ENCODE assay signal across 19 cellular contexts in the genomic region with DNA sequence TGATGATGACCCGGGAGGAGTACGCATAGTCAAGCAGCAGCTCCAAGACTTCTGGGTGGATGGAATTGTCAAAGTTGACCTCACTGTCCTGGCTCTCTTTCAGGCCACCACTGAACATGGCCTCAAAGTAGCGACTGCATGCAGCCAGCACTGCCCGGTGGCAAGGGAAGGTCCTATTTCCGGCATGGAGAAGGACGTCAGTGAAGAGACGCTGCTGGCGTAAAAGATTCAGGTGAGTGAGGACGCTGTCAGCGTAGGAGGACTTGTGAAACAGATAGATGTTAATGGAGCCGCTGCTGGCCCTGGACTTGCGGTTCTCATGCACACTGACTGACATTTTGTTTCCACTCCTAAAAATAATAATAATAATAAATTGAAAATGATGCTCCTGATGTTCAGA. TPM values are rescaled to one million over a fixed set of nuclear protein-coding genes. Genes with fewer than 3 reads are reported as not detected.
DNase-seq lines count a peak whose midpoint lies in the region; TF ChIP-seq lines count a peak whose summit lies in the region.
"Had no signal": no experiment of that assay in that cellular context is flagged by ENCODE, and none has a peak within 500 bp of the region (broad histone marks: within the 10 kb centered on the region; RNA-seq: fewer than 3 reads in every experiment).

No MANE protein-coding gene starts in this region.

- peaks cover 0 to 24% of the 10 kb centered on the region in 2 donors for H3K4me1 ChIP-seq in breast epithelium
- H3K4me1 ChIP-seq in mesodermal cell (ENCODE audit: control insufficient read depth, insufficient read depth, low read length, poor library complexity, severe bottlenecking), result peaks cover 45% of the 10 kb centered on the region
- H3K4me1 ChIP-seq in smooth muscle cell (ENCODE audit: low read depth), result peaks cover 49% of the 10 kb centered on the region
- H3K4me1 ChIP-seq in vagina, result peaks cover 47% of the 10 kb centered on the region

- CTCF ChIA-PET in MCF 10A (lab: Yijun Ruan, JAX), result interaction anchor here (0.7 kb wide), 1 partner anchor 437 kb away, joined by 3 read pairs; no protein-coding TSS in a partner anchor

- intact Hi-C loops in breast epithelium (cut with DNase I; ENCODE audit: low total_unique reads) (no loop called here), MCF 10A (cut with micrococcal nuclease) (no loop called here), vagina (cut with DNase I) (no loop called here)

- H4K20me1 ChIP-seq in smooth muscle cell (ENCODE audit: low read depth), result peaks cover 87% of the 10 kb centered on the region

- TF ChIP-seq CTCF in breast epithelium (IDR thresholded peaks at IDR 0.05), result no peak
- no peak for TF ChIP-seq CTCF in MCF 10A (IDR thresholded peaks at IDR 0.05; ENCODE audit: unreplicated experiment)
- TF ChIP-seq CTCF in smooth muscle cell (IDR thresholded peaks at IDR 0.05; ENCODE audit: borderline replicate concordance, insufficient read depth, poor library complexity, severe bottlenecking), result no peak
- TF ChIP-seq CTCF in vagina (IDR thresholded peaks at IDR 0.05), result no peak

- H2AFZ ChIP-seq in smooth muscle cell (ENCODE audit: low read depth), result no peak overlapping the region

- peaks cover 40% of the 10 kb centered on the region for H3K4me1 Mint-ChIP-seq in MCF 10A (ENCODE audit: insufficient read depth, unreplicated experiment)

- H3K9ac ChIP-seq in smooth muscle cell (ENCODE audit: low read depth), result no peak overlapping the region

- no TSS peak for BruUV-seq in MCF 10A (replicated peaks; lab: Mats Ljungman, UMichigan)

- DNase-seq in breast epithelium (ENCODE audit: low spot score in 2 of 2) (no peak), MCF 10A (ENCODE audit: unreplicated experiment) (no peak), astrocyte of the hippocampus (ENCODE audit: low read depth, low spot score) (peak; percentile 48), smooth muscle cell (lab: John Stamatoyannopoulos, UW; ENCODE audit: unreplicated experiment) (no peak), SKM-1 (lab: John Stamatoyannopoulos, UW; ENCODE audit: unreplicated experiment) (no peak), vagina (ENCODE audit: extremely low spot score in 2 of 2) (no peak), D341Med (ENCODE audit: low spot score) (no peak)
- DNase-seq: CD8-positive, alpha-beta T cell; DMS 273 treated with DMSO at 0.1 percent for 48 hours; GF-D8; HFFc6; Kasumi-1; NCI-H1105 treated with DMSO at 0.1 percent for 48 hours; NCI-H1694 treated with DMSO at 0.1 percent for 48 hours; NCI-H69; OCI-M1 had no signal

- peak overlapping the region; percentile 90 for H3K4me2 ChIP-seq in smooth muscle cell

- H3K36me3 ChIP-seq in breast epithelium (no peaks in the 10 kb centered on the region), mesodermal cell (ENCODE audit: control insufficient read depth, insufficient read depth, low read length) (peaks cover 79% of the 10 kb centered on the region), smooth muscle cell (ENCODE audit: low read depth) (no peaks in the 10 kb centered on the region), vagina (peaks cover 0 to 4% of the 10 kb centered on the region in 2 donors)

- H3K9me3 ChIP-seq in breast epithelium (no peaks in the 10 kb centered on the region), mesodermal cell (ENCODE audit: control insufficient read depth, low read length) (no peaks in the 10 kb centered on the region), smooth muscle cell (replicated peaks; ENCODE audit: low read depth) (no peaks in the 10 kb centered on the region), vagina (no peaks in the 10 kb centered on the region)

- H3K36me3 Mint-ChIP-seq in MCF 10A (ENCODE audit: insufficient read depth, unreplicated experiment), result peaks cover 21% of the 10 kb centered on the region
- H3K36me3 Mint-ChIP-seq: CD8-positive, alpha-beta T cell had no signal

- H3K27ac Mint-ChIP-seq in MCF 10A (ENCODE audit: low read depth, unreplicated experiment), result no peak overlapping the region
- H3K27ac Mint-ChIP-seq: CD8-positive, alpha-beta T cell; HFFc6; IgD-negative memory B cell had no signal

- H3K9me3 Mint-ChIP-seq in MCF 10A (ENCODE audit: unreplicated experiment), result no peaks in the 10 kb centered on the region
- H3K9me3 Mint-ChIP-seq: CD8-positive, alpha-beta T cell; HFFc6; IgD-negative memory B cell had no signal

- POLR2A ChIA-PET in MCF 10A (lab: Yijun Ruan, JAX), result no interaction called here

- H3F3A ChIP-seq in smooth muscle cell (ENCODE audit: low read depth), result peaks cover 34% of the 10 kb centered on the region

- peaks cover 74% of the 10 kb centered on the region for H3K79me2 ChIP-seq in smooth muscle cell (ENCODE audit: low read depth)

- TF ChIP-seq POLR2A in breast epithelium (IDR thresholded peaks at IDR 0.05), result no peak
- TF ChIP-seq POLR2A in vagina (IDR thresholded peaks at IDR 0.05), result no peak

- H3K4me3 Mint-ChIP-seq in MCF 10A (ENCODE audit: unreplicated experiment), result no peak overlapping the region
- H3K4me3 Mint-ChIP-seq: CD8-positive, alpha-beta T cell; HFFc6 had no signal

- H3K4me3 ChIP-seq in breast epithelium (peak overlapping the region in 1 of 3 donors; percentile 17), mesodermal cell (ENCODE audit: extremely low read depth, insufficient read depth, low read length, poor library complexity, severe bottlenecking) (peak overlapping the region; percentile 94), smooth muscle cell (peak overlapping the region; percentile 72), vagina (no peak overlapping the region)

- no peaks in the 10 kb centered on the region for H3K27me3 Mint-ChIP-seq in MCF 10A (ENCODE audit: insufficient read depth, unreplicated experiment)
- H3K27me3 Mint-ChIP-seq: IgD-negative memory B cell had no signal

- 94 to 98% methylated on average over 8 to 10 of the region's 12 CpGs for WGBS in mesodermal cell (ENCODE audit: insufficient coverage in 2 of 2), 2 experiments
- 77% methylated on average over 12 of the region's 12 CpGs for WGBS in smooth muscle cell (ENCODE audit: low lambda C conversion rate)

- H3K27ac ChIP-seq in breast epithelium, result peak overlapping the region; percentile 17 to 22
- no peak overlapping the region for H3K27ac ChIP-seq in mesodermal cell (ENCODE audit: low read depth, low read length, severe bottlenecking)
- H3K27ac ChIP-seq in smooth muscle cell (ENCODE audit: low read depth), result peak overlapping the region; percentile 11
- no peak overlapping the region for H3K27ac ChIP-seq in vagina
- H3K27ac ChIP-seq: RWPE1 had no signal

- H3K27me3 ChIP-seq in breast epithelium (no peaks in the 10 kb centered on the region), smooth muscle cell (ENCODE audit: low read depth) (no peaks in the 10 kb centered on the region), vagina (no peaks in the 10 kb centered on the region)

RNA-seq across cellular contexts. Expression of a gene that starts 4.4 kb away (rescaled TPM):
- total RNA-seq in breast epithelium, result 10 to 100 TPM in 2 of 3 donors, 1 to 10 TPM in 1; 8.3 to 16.7 (median 13.8) TPM
- total RNA-seq in MCF 10A (2022), result 10.7 and 12.9 TPM in 2 replicates
- 138 TPM for polyA plus RNA-seq in mesodermal cell (2013, experiment 1 of 2)
- 107 TPM for polyA plus RNA-seq in mesodermal cell (2013, experiment 2 of 2)
- 110 and 117 TPM in 2 replicates for total RNA-seq in smooth muscle cell
- 17.4 and 73.4 TPM in 2 replicates for polyA plus RNA-seq in smooth muscle cell
- total RNA-seq in vagina, result 7.1 TPM

RNA-seq across cellular contexts. Expression of a gene that starts 48.9 kb away (rescaled TPM):
- total RNA-seq in breast epithelium (100 to 1,000 TPM; 123 to 218 (median 145) TPM), MCF 10A (2022) (82.8 and 93.7 TPM in 2 replicates), smooth muscle cell (109 and 111 TPM in 2 replicates), vagina (118 TPM)
- 106 TPM for polyA plus RNA-seq in mesodermal cell (2013, experiment 1 of 2)
- 108 TPM for polyA plus RNA-seq in mesodermal cell (2013, experiment 2 of 2)
- polyA plus RNA-seq in smooth muscle cell, result 102 and 108 TPM in 2 replicates

Comparison
In these comparisons a context has a peak if more than half of its experiments do, and no peak if none do; other contexts are left out.
1. H3K27ac ChIP-seq: peak in breast epithelium (2 of 2) and smooth muscle cell (single experiment); none in mesodermal cell (single experiment) and vagina (single experiment).
2. H3K4me3 ChIP-seq: peak in mesodermal cell (single experiment) and smooth muscle cell (single experiment); none in vagina (0 of 2).